ENCODE assay signal across 13 cellular contexts in the genomic region with DNA sequence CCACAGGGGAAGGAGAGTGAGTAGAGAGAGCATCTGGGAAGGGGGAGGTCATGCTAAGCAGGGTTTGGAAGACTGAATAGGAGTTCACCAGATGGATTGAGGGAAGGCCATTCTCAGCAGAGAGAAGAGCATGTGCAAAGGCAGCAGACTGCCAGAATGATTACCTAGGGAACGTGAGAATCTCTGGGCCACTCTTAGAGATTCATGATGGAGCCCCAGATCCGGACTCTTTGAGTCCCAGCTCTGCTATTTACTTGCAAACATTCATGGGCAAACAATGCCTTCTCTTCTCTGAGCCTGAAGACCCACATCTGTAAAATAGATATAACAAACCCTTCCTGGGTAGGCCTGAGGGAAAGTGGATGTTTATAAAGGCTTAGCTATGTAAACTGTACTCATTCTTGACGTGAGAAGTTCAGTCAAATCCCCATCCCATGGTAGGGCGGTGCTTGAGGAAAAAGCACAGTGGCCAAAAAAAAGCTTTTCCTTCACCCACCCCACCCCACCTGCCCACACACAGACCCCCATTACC. TPM values are rescaled to one million over a fixed set of nuclear protein-coding genes. Genes with fewer than 3 reads are reported as not detected.
A peak's percentile ranks its signal among the peaks of the same experiment; 100 is the strongest.
DNase-seq lines count a peak whose midpoint lies in the region; TF ChIP-seq lines count a peak whose summit lies in the region.
"Had no signal": no experiment of that assay in that cellular context is flagged by ENCODE, and none has a peak within 500 bp of the region (broad histone marks: within the 10 kb centered on the region; RNA-seq: fewer than 3 reads in every experiment).

No MANE protein-coding gene starts in this region.

- no peaks in the 10 kb centered on the region for H3K9me2 ChIP-seq in PC-9 (ENCODE audit: insufficient read depth)

- DNase-seq in PC-9, result no peak
- DNase-seq in esophagus squamous epithelium (lab: John Stamatoyannopoulos, UW), result no peak
- DNase-seq in NCI-H345 (lab: John Stamatoyannopoulos, UW), result no peak
- DNase-seq in GM03348 (ENCODE audit: low spot score), result no peak
- no peak for DNase-seq in NCI-H2029 (lab: John Stamatoyannopoulos, UW)
- no peak for DNase-seq in HK-2 (ENCODE audit: unreplicated experiment)
- DNase-seq: activated naive CD4-positive, alpha-beta T cell treated with anti-CD3 and anti-CD28 coated beads, Interleukin-2, amount 50 U/mL, for 16 hours; NCI-H1417; stimulated activated naive CD8-positive, alpha-beta T cell treated with anti-CD3 and anti-CD28 coated beads, Interleukin-15, amount 100 ng/mL, for 72 hours had no signal

- H3K9me3 ChIP-seq in ES-I3 (ENCODE audit: control insufficient read depth, insufficient read depth, low read length), result no peaks in the 10 kb centered on the region
- no peaks in the 10 kb centered on the region for H3K9me3 ChIP-seq in PC-9 (ENCODE audit: insufficient read depth, low read depth)
- H3K9me3 ChIP-seq in esophagus squamous epithelium, result no peaks in the 10 kb centered on the region
- H3K9me3 ChIP-seq: right atrium auricular region had no signal

- TF ChIP-seq CTCF in PC-9 (conservative IDR thresholded peaks at IDR 0.05), result no peak
- no peak for TF ChIP-seq CTCF in esophagus squamous epithelium (IDR thresholded peaks at IDR 0.05)

- H3K27ac ChIP-seq in PC-9 (no peak overlapping the region), esophagus squamous epithelium (peak overlapping the region; percentile 78 to 99 (median 89)), skin epidermis (peak overlapping the region in 15 of 21 experiments; percentile 12 to 90 (median 64))
- H3K27ac ChIP-seq: C4-2B had no signal

- H3K4me1 ChIP-seq in ES-I3 (ENCODE audit: insufficient read depth, low read length) (peaks cover 35% of the 10 kb centered on the region), PC-9 (replicated peaks; ENCODE audit: insufficient read depth) (peaks cover 69% of the 10 kb centered on the region), esophagus squamous epithelium (peaks cover 37 to 87% (median 38%) of the 10 kb centered on the region in 3 donors)

- H3K4me3 ChIP-seq in PC-9 (no peak overlapping the region), esophagus squamous epithelium (no peak overlapping the region), skin epidermis (no peak overlapping the region)
- H3K4me3 ChIP-seq: right atrium auricular region had no signal

- H3K27me3 ChIP-seq in PC-9 (ENCODE audit: insufficient read depth, low read depth), result no peaks in the 10 kb centered on the region
- H3K27me3 ChIP-seq in esophagus squamous epithelium, result peaks cover 0 to 4% (median 0%) of the 10 kb centered on the region in 4 donors
- H3K27me3 ChIP-seq: right atrium auricular region had no signal

- H3K36me3 ChIP-seq in ES-I3 (ENCODE audit: insufficient read depth, low read length) (peaks cover 6% of the 10 kb centered on the region; the same call in 1 of the 2 replicates), PC-9 (ENCODE audit: low read depth) (no peaks in the 10 kb centered on the region), esophagus squamous epithelium (no peaks in the 10 kb centered on the region)
- H3K36me3 ChIP-seq: right atrium auricular region had no signal

- CTCF ChIA-PET in PC-9 (lab: Charles Lee), result interaction anchor here (0.6 to 0.7 kb wide), 3 partner anchors 9 to 1007 kb away, joined by 4 to 5 read pairs (median 4); no protein-coding TSS in a partner anchor

- no peaks in the 10 kb centered on the region for H4K20me1 ChIP-seq in PC-9 (ENCODE audit: insufficient read depth)

- no peak for TF ChIP-seq POLR2A in esophagus squamous epithelium (IDR thresholded peaks at IDR 0.05)

- peak overlapping the region; percentile 1; the same call in 1 of the 2 replicates for H3K9ac ChIP-seq in ES-I3 (ENCODE audit: low read depth, low read length)

- no peak overlapping the region for H2AFZ ChIP-seq in PC-9

- H3K4me2 ChIP-seq in PC-9, result 0 out of 2 replicates have a peak overlapping the region, but pooled peaks have one; percentile 10

- intact Hi-C loops in PC-9 (cut with micrococcal nuclease; ENCODE audit: unreplicated experiment) (loop anchor here (1.0 kb wide), 1 partner anchor 20 kb away; no protein-coding TSS in a partner anchor), esophagus squamous epithelium (cut with DNase I) (no loop called here)

- H3F3A ChIP-seq in PC-9 (ENCODE audit: insufficient read depth, low read depth), result peaks cover 38% of the 10 kb centered on the region

- no TSS peak for BruUV-seq in PC-9 (replicated peaks; lab: Mats Ljungman, UMichigan)

- peaks cover 25% of the 10 kb centered on the region for H3K79me2 ChIP-seq in PC-9 (ENCODE audit: low read depth)

- 45 to 58% methylated on average over 4 of the region's 4 CpGs for WGBS in esophagus squamous epithelium, 2 donors

- POLR2A ChIA-PET in PC-9 (lab: Charles Lee; ENCODE audit: unreplicated experiment), result interaction anchor here (0.7 kb wide), 2 partner anchors 19 to 406 kb away, joined by 3 to 4 read pairs; partner anchors contain the start of gene ELOVL1

RNA-seq across cellular contexts. Expression of gene SLC2A1, which starts 3.0 kb away (rescaled TPM):
- 327 and 337 TPM in 2 replicates for total RNA-seq in PC-9 (2021)
- 100 to 1,000 TPM; 238 to 883 (median 448) TPM for total RNA-seq in esophagus squamous epithelium
